In the genomic region with DNA sequence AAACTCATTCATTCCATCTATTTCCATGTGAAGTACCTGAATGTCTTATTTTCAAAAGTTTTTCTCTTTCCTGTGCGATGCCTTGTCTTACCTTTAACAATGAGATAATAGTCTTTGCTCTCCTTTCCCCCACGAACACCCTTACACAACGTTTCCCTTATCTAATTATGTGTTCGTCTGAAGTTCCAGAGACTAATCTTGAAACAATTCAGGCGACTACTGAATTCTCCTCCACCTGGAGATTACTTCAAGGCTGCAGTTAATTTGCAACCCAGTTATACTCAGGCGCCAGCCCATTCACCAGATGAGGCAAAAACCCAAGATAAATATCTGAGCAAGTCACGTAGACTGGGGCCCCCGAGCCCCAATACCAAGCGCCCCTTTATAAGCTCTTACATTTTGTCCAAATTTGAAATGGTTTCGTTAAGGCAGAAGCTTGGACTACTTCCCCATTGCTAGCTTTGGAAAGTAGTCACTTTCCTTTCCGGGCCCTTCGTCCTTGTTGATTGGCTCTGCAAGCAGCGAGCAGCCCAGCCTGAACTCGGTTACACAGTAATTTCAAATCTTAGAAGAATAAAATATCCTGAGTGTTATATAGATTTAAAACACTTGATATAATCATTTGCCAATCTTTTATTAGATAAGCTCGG, we compare ENCODE assay signal across 8 cellular contexts. TPM values are rescaled to one million over a fixed set of nuclear protein-coding genes. Genes with fewer than 3 reads are reported as not detected.
DNase-seq lines count a peak whose midpoint lies in the region; ATAC-seq and TF ChIP-seq lines count a peak whose summit lies in the region.

No MANE protein-coding gene starts in this region.

- H3K4me1 ChIP-seq in subcutaneous abdominal adipose tissue (ENCODE audit: control insufficient read depth in 5 of 5, insufficient read depth in 5 of 5, low read length in 5 of 5) = peaks cover 0 to 15% (median 8%) of the 10 kb centered on the region in 5 donors

- no peak for DNase-seq in AG04449 (ENCODE audit: low read depth, low spot score)
- DNase-seq in cardiac fibroblast (ENCODE audit: low read depth in 2 of 2) = peak; percentile 55 to 64
- peak in 1 of 2 donors; percentile 41 for DNase-seq in lower leg skin (ENCODE audit: low spot score in 2 of 2)
- DNase-seq in NCI-H345 (lab: John Stamatoyannopoulos, UW) = no peak

- intact Hi-C loops in lower leg skin (cut with DNase I; ENCODE audit: low total_unique reads) = no loop called here

- POLR2A ChIA-PET in AG04449 (lab: Yijun Ruan, JAX) = interaction anchor here (1.1 kb wide), 1 partner anchor 12 kb away, joined by 3 read pairs; no protein-coding TSS in a partner anchor

- H3K36me3 ChIP-seq in subcutaneous abdominal adipose tissue (ENCODE audit: control insufficient read depth in 5 of 5, insufficient read depth in 5 of 5, low read length in 5 of 5) = no peaks in the 10 kb centered on the region

- peaks cover 0 to 14% (median 3%) of the 10 kb centered on the region in 5 donors for H3K9me3 ChIP-seq in subcutaneous abdominal adipose tissue (ENCODE audit: control insufficient read depth in 5 of 5, low read length in 5 of 5)

- ATAC-seq in GM18873 (IDR thresholded peaks at IDR 0.05; ENCODE audit: low FRiP score, unreplicated experiment) = peak; percentile 34
- peak; percentile 27 for ATAC-seq in HG03108 (IDR thresholded peaks at IDR 0.05; ENCODE audit: unreplicated experiment)
- ATAC-seq in SK-N-SH treated with all-trans-retinoic acid at 6 μM for 48 hours = peak; percentile 53

- no peak for TF ChIP-seq CTCF in AG04449 (IDR thresholded peaks at IDR 0.05; ENCODE audit: insufficient read depth, low read length, missing control alignments)
- no peak for TF ChIP-seq CTCF in cardiac fibroblast (IDR thresholded peaks at IDR 0.05; ENCODE audit: low read depth, low read length)
- no peak for TF ChIP-seq CTCF in lower leg skin (IDR thresholded peaks at IDR 0.05)

- WGBS in lower leg skin, 2 donors = 37 to 39% methylated on average over 15 of the region's 15 CpGs

- CTCF ChIA-PET in AG04449 (lab: Yijun Ruan, JAX) = no interaction called here

- no peaks in the 10 kb centered on the region for H3K27me3 ChIP-seq in subcutaneous abdominal adipose tissue (ENCODE audit: control insufficient read depth in 5 of 5, insufficient read depth in 4 of 5, low read length in 5 of 5)

- peak overlapping the region; percentile 69 to 92 (median 89) for H3K9ac ChIP-seq in subcutaneous abdominal adipose tissue (ENCODE audit: low read length in 5 of 5)

- TF ChIP-seq POLR2A in lower leg skin (IDR thresholded peaks at IDR 0.05) = no peak

- H3K4me3 ChIP-seq in AG04449 (ENCODE audit: low read depth, low read length) (peak overlapping the region; percentile 77), cardiac fibroblast (replicated peaks in 1 of 2; ENCODE audit: low read depth in 2 of 2, low read length in 2 of 2) (peak overlapping the region; percentile 73 to 77), lower leg skin (ENCODE audit: low read depth, poor library complexity, severe bottlenecking) (peak overlapping the region; percentile 54), subcutaneous abdominal adipose tissue (ENCODE audit: low read depth in 1 of 5, low read length in 5 of 5) (peak overlapping the region; percentile 82 to 99 (median 86))

- peak overlapping the region; percentile 88 for H3K27ac ChIP-seq in subcutaneous abdominal adipose tissue (ENCODE audit: low read depth, low read length)

TF ChIP-seq in SK-N-SH treated with all-trans-retinoic acid at 6 μM for 48 hours, 23 proteins besides CTCF, POLR2A, EP300 and RAD21:
- TF ChIP-seq OSR1 (CRISPR knock-in tag; IDR thresholded peaks at IDR 0.05) = no peak
- no peak for TF ChIP-seq ZFP30 (CRISPR knock-in tag; IDR thresholded peaks at IDR 0.05)
- TF ChIP-seq SNAI2 (CRISPR knock-in tag; IDR thresholded peaks at IDR 0.05) = no peak
- TF ChIP-seq, protein P1, sequence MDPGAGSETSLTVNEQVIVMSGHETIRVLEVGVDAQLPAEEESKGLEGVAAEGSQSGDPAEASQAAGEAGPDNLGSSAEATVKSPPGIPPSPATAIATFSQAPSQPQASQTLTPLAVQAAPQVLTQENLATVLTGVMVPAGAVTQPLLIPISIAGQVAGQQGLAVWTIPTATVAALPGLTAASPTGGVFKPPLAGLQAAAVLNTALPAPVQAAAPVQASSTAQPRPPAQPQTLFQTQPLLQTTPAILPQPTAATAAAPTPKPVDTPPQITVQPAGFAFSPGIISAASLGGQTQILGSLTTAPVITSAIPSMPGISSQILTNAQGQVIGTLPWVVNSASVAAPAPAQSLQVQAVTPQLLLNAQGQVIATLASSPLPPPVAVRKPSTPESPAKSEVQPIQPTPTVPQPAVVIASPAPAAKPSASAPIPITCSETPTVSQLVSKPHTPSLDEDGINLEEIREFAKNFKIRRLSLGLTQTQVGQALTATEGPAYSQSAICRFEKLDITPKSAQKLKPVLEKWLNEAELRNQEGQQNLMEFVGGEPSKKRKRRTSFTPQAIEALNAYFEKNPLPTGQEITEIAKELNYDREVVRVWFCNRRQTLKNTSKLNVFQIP (CRISPR knock-in tag; IDR thresholded peaks at IDR 0.05; ENCODE audit: borderline replicate concordance, low read depth) = no peak
- no peak for TF ChIP-seq ARNTL (CRISPR knock-in tag; IDR thresholded peaks at IDR 0.05; ENCODE audit: borderline replicate concordance, low read depth)

RNA-seq across cellular contexts. Expression of a gene that starts 1.2 kb away (rescaled TPM):
- 1 to 10 TPM; 1.1 to 5.5 (median 3.3) TPM for total RNA-seq in lower leg skin

Comparison
In these comparisons a context has a peak if more than half of its experiments do, and no peak if none do; other contexts are left out.
1. DNase-seq: peak in cardiac fibroblast (2 of 2); none in AG04449 (single experiment) and NCI-H345 (single experiment).
2. Peak in every context shown above with its lines, with median percentiles within 50 percentile points of each other: H3K4me3 ChIP-seq and ATAC-seq.